ENCODE assay signal across 29 cellular contexts in the genomic region with DNA sequence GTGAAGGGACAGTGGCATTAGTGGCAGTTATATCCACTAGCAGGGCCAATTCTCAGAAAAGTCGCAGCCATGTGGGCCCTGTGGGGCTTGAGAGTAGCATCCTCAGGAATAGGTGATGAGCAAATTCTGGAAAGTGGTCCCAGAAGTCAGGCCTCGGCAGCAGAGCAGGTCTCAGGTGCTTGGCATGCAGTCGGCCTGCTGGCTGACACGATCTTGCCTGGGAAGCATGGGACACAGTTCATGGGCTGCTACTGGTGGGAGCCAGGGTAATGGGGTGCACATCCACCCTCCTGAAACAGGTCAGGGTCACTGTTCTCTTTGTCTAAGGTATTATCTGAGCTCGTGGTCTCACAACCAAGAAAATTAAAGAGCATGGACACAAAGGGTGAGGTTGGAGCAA. TPM values are rescaled to one million over a fixed set of nuclear protein-coding genes. Genes with fewer than 3 reads are reported as not detected.
"Had no signal": no experiment of that assay in that cellular context is flagged by ENCODE, and none has a peak within 500 bp of the region (broad histone marks: within the 10 kb centered on the region; RNA-seq: fewer than 3 reads in every experiment).

No MANE protein-coding gene starts in this region.

- H3K4me3 ChIP-seq: colonic mucosa, gastrocnemius medialis, heart left ventricle, lower lobe of right lung, psoas muscle, skin epidermis, suprapubic skin, vagina had no signal

- H3K4me1 ChIP-seq: colonic mucosa, gastrocnemius medialis, heart left ventricle, lower lobe of right lung, parathyroid adenoma, psoas muscle, suprapubic skin, vagina had no signal

- DNase-seq: colonic mucosa; effector CD8-positive, alpha-beta T cell; endodermal cell; foreskin fibroblast; gastrocnemius medialis; heart left ventricle; hippocampal formation; left cardiac atrium; left ventricle myocardium superior; lower lobe of right lung; naive B cell; psoas muscle; right cardiac atrium; stimulated activated CD4-positive, alpha-beta T cell treated with anti-CD3 and anti-CD28 coated beads, Interleukin-1b, Interleukin-23, amount 100 ng/mL, for 48 hours; stimulated activated CD4-positive, alpha-beta T cell treated with anti-CD3 and anti-CD28 coated beads, Interleukin-4, amount 100 ng/mL, for 1 hour; stimulated activated CD8-positive, alpha-beta memory T cell treated with anti-CD3 and anti-CD28 coated beads, Interleukin-4, amount 100 ng/mL, for 48 hours; stimulated activated naive CD4-positive, alpha-beta T cell; stimulated activated naive CD8-positive, alpha-beta T cell treated with anti-CD3 and anti-CD28 coated beads, Interleukin-15, amount 100 ng/mL, for 72 hours had no signal

- FAIRE-seq: islet of Langerhans had no signal

- H3K36me3 ChIP-seq: colonic mucosa, gastrocnemius medialis, heart left ventricle, lower lobe of right lung, neutrophil, suprapubic skin, vagina had no signal

- H3K27ac ChIP-seq: colonic mucosa, epithelial cell of prostate, gastrocnemius medialis, heart left ventricle, lower lobe of right lung, neutrophil, parathyroid adenoma, psoas muscle, skin epidermis, suprapubic skin, vagina had no signal

- H3K9ac ChIP-seq: parathyroid adenoma had no signal

- ATAC-seq: esophagus mucosa; gastrocnemius medialis; heart left ventricle; left cardiac atrium; left ventricle myocardium superior; lower lobe of right lung; natural killer cell treated with Interleukin-12 subunit alpha and Interleukin-12 subunit beta and Interleukin-15 and Interleukin-18, amount 100 ng/mL, for 72 hours; psoas muscle; right cardiac atrium; stimulated activated naive CD8-positive, alpha-beta T cell treated with anti-CD3 and anti-CD28 coated beads, Interleukin-15, amount 100 ng/mL, for 72 hours had no signal

- H3K27me3 ChIP-seq: colonic mucosa, gastrocnemius medialis, suprapubic skin, vagina had no signal

- H3K9me3 ChIP-seq: colonic mucosa, gastrocnemius medialis, heart left ventricle, lower lobe of right lung, neutrophil, psoas muscle, suprapubic skin, vagina had no signal

- H3K79me2 ChIP-seq: parathyroid adenoma had no signal

RNA-seq across cellular contexts. Expression of gene TMEM45B, which starts 36.8 kb away (rescaled TPM):
- total RNA-seq: chondrocyte; endodermal cell; heart left ventricle; left cardiac atrium; natural killer cell treated with Interleukin-12 subunit alpha and Interleukin-12 subunit beta and Interleukin-15 and Interleukin-18, amount 100 ng/mL, for 72 hours; neural crest cell; psoas muscle; right cardiac atrium had no signal
- polyA plus RNA-seq: right cardiac atrium had no signal
